ENCODE assay signal across 26 cellular contexts in genomic region chr5:31523041-31523440, GRCh38.
"Had no signal": no experiment of that assay in that cellular context is flagged by ENCODE, and none has a peak within 500 bp of the region (broad histone marks: within the 10 kb centered on the region; RNA-seq: fewer than 3 reads in every experiment).

No MANE protein-coding gene starts in this region.

- H3K36me3 ChIP-seq: uterus had no signal

- H3K4me3 ChIP-seq: stomach, suprapubic skin, testis, thoracic aorta, thyroid gland, tibial artery, tibial nerve, transverse colon, upper lobe of left lung, upper lobe of right lung, uterus, vagina had no signal

- H3K27me3 ChIP-seq: stomach, suprapubic skin, testis, thyroid gland, tibial artery, tibial nerve, transverse colon, upper lobe of left lung, upper lobe of right lung, uterus, vagina had no signal

- H3K4me1 ChIP-seq: stomach, suprapubic skin, testis, thyroid gland, tibial artery, tibial nerve, transverse colon, upper lobe of left lung, upper lobe of right lung, vagina had no signal

- ATAC-seq: stimulated activated effector memory CD8-positive, alpha-beta T cell treated with anti-CD3 and anti-CD28 coated beads, Interleukin-12 subunit alpha, Interleukin-12 subunit beta, amount 100 ng/mL, for 72 hours; stimulated activated memory B cell treated with anti-CD40 and anti-IgM and Interleukin-4, amounts not matched to agents 10 μg/mL and 1 μg/mL and 100 μg/mL, for 72 hours; stimulated activated naive B cell treated with anti-CD40 and anti-IgM and Interleukin-4, amounts not matched to agents 10 μg/mL and 1 μg/mL and 100 μg/mL, for 72 hours; stimulated activated naive CD8-positive, alpha-beta T cell treated with anti-CD3 and anti-CD28 coated beads, Interleukin-15, amount 100 ng/mL, for 72 hours; stimulated activated naive CD8-positive, alpha-beta T cell treated with anti-CD3 and anti-CD28 coated beads, Interleukin-15, Interleukin-2, amounts not matched to agents 100 U/mL and 50 U/mL, for 24 hours; upper lobe of right lung had no signal

- DNase-seq: stimulated activated CD4-positive, alpha-beta T cell treated with anti-CD3 and anti-CD28 coated beads, Interleukin-2, amount 100 ng/mL, for 48 hours; stimulated activated CD4-positive, alpha-beta T cell treated with anti-CD3 and anti-CD28 coated beads, Interleukin-4, amount 100 ng/mL, for 1 hour; stimulated activated CD4-positive, alpha-beta T cell treated with anti-CD3 and anti-CD28 coated beads, Interleukin-4, amount 100 ng/mL, for 24 hours; stimulated activated CD4-positive, alpha-beta T cell treated with anti-CD3 and anti-CD28 coated beads, Interleukin-4, amount 100 ng/mL, for 4 hours; stimulated activated CD8-positive, alpha-beta memory T cell treated with anti-CD3 and anti-CD28 coated beads, Interleukin-4, amount 100 ng/mL, for 48 hours; stimulated activated naive B cell treated with anti-CD40 and anti-IgM and Interleukin-4, amounts not matched to agents 10 μg/mL and 1 μg/mL and 100 μg/mL, for 72 hours; stimulated activated naive CD4-positive, alpha-beta T cell; stimulated activated naive CD4-positive, alpha-beta T cell treated with Interleukin-2 at 50 U/mL for 16 hours; stimulated activated naive CD8-positive, alpha-beta T cell treated with anti-CD3 and anti-CD28 coated beads, Interleukin-15, amount 100 ng/mL, for 72 hours; stimulated activated naive CD8-positive, alpha-beta T cell treated with anti-CD3 and anti-CD28 coated beads, Interleukin-15, Interleukin-2, amounts not matched to agents 100 U/mL and 50 U/mL, for 24 hours; stomach; substantia nigra; testis; thyroid gland; tibial artery; transverse colon; trophoblast cell; upper lobe of left lung; upper lobe of right lung; uterus had no signal

- H3K27ac ChIP-seq: stomach, suprapubic skin, testis, thoracic aorta, thyroid gland, tibial artery, tibial nerve, transverse colon, upper lobe of left lung, upper lobe of right lung, uterus, vagina had no signal

- H3K9me3 ChIP-seq: stomach, suprapubic skin, testis, thoracic aorta, thyroid gland, tibial artery, tibial nerve, transverse colon, upper lobe of left lung, upper lobe of right lung, uterus, vagina had no signal
